ENCODE assay signal across 8 cellular contexts in genomic region chr6:16764188-16764950, GRCh38. TPM values are rescaled to one million over a fixed set of nuclear protein-coding genes. Genes with fewer than 3 reads are reported as not detected.
DNase-seq lines count a peak whose midpoint lies in the region; ATAC-seq and TF ChIP-seq lines count a peak whose summit lies in the region.

No MANE protein-coding gene starts in this region.

- peaks cover 6 to 24% of the 10 kb centered on the region in 2 donors for H3K4me1 ChIP-seq in ascending aorta
- H3K4me1 ChIP-seq in muscle layer of duodenum (ENCODE audit: control insufficient read depth in 1 of 2, insufficient read depth in 2 of 2, low read length in 2 of 2): peaks cover 12 to 25% of the 10 kb centered on the region in 2 donors

- intact Hi-C loops in ascending aorta (cut with DNase I): loop anchor here (5.0 to 10.0 kb wide), 5 partner anchors 202 to 630 kb away; no protein-coding TSS in a partner anchor

- DNase-seq in Caki2 (ENCODE audit: low read depth) (peak; percentile 42), Kasumi-1 (lab: John Stamatoyannopoulos, UW) (peak; percentile 81 to 82), ascending aorta (ENCODE audit: low spot score in 2 of 2) (no peak), NCI-H1436 (lab: John Stamatoyannopoulos, UW) (no peak), ecto neural progenitor cell (ENCODE audit: low spot score) (no peak)
- DNase-seq in stimulated activated CD8-positive, alpha-beta memory T cell treated with anti-CD3 and anti-CD28 coated beads, Interleukin-4, amount 100 ng/mL, for 48 hours: no peak

- ATAC-seq in HG03439 (IDR thresholded peaks at IDR 0.05; ENCODE audit: unreplicated experiment): no peak

- H3K36me3 ChIP-seq in ascending aorta (no peaks in the 10 kb centered on the region), muscle layer of duodenum (ENCODE audit: control insufficient read depth in 1 of 2, insufficient read depth in 2 of 2, low read length in 2 of 2) (peaks cover 0 to 4% of the 10 kb centered on the region in 2 donors)

- in situ Hi-C loops in Caki2 (cut with HindIII; ENCODE audit: low pct_unique_long_range_greater_than_20kb, low sequenced_read_pairs): no loop called here

- TF ChIP-seq CTCF in ascending aorta (IDR thresholded peaks at IDR 0.05): peak; percentile 6 to 39 (median 13)

- H3K4me3 ChIP-seq in ascending aorta: no peak overlapping the region
- H3K4me3 ChIP-seq in muscle layer of duodenum (ENCODE audit: low read depth in 1 of 2, low read length in 2 of 2): no peak overlapping the region

- no peaks in the 10 kb centered on the region for H3K9me3 ChIP-seq in ascending aorta
- no peaks in the 10 kb centered on the region for H3K9me3 ChIP-seq in muscle layer of duodenum (ENCODE audit: control insufficient read depth in 1 of 2, low read length in 2 of 2)

- peak overlapping the region in 1 of 2 donors; percentile 37 for H3K27ac ChIP-seq in ascending aorta
- peak overlapping the region; percentile 84 for H3K27ac ChIP-seq in muscle layer of duodenum (ENCODE audit: low read length)

- H3K27me3 ChIP-seq in ascending aorta: no peaks in the 10 kb centered on the region
- no peaks in the 10 kb centered on the region for H3K27me3 ChIP-seq in muscle layer of duodenum (ENCODE audit: low read depth, low read length)

RNA-seq across cellular contexts. Expression of gene ATXN1, which starts 3.1 kb away (rescaled TPM):
- total RNA-seq in Caki2 (2014; rRNA removed; shearing (Covaris generic); ENCODE audit: low replicate concordance): 18.7 and 23.8 TPM in 2 replicates
- total RNA-seq in ascending aorta: 68.3 TPM

Comparison
In these comparisons a context has a peak if more than half of its experiments do, and no peak if none do; other contexts are left out.
1. DNase-seq: peak in Caki2 (single experiment) and Kasumi-1 (2 of 2); none in ascending aorta (0 of 2), NCI-H1436 (single experiment), ecto neural progenitor cell (single experiment) and stimulated activated CD8-positive, alpha-beta memory T cell treated with anti-CD3 and anti-CD28 coated beads, Interleukin-4, amount 100 ng/mL, for 48 hours (single experiment).